ENCODE assay signal across 15 cellular contexts in genomic region chr1:152251391-152251790, GRCh38. TPM values are rescaled to one million over a fixed set of nuclear protein-coding genes. Genes with fewer than 3 reads are reported as not detected.
"Had no signal": no experiment of that assay in that cellular context is flagged by ENCODE, and none has a peak within 500 bp of the region (broad histone marks: within the 10 kb centered on the region; RNA-seq: fewer than 3 reads in every experiment).

No MANE protein-coding gene starts in this region.

- DNase-seq: activated CD4-positive, alpha-beta T cell treated with anti-CD3 and anti-CD28 coated beads, Interleukin-2, amount 50 U/mL, for 48 hours; activated CD4-positive, CD25-positive, alpha-beta regulatory T cell treated with anti-CD3 and anti-CD28 coated beads, Interleukin-2, amount 50 U/mL, for 72 hours; activated CD8-positive, alpha-beta memory T cell treated with anti-CD3 and anti-CD28 coated beads, Interleukin-2, amount 10 ng/mL, durations not matched to agents 7 days and 5 days; activated effector memory CD4-positive, alpha-beta T cell treated with anti-CD3 and anti-CD28 coated beads, Interleukin-2, amount 50 U/mL, for 16 hours; activated T-cell treated with anti-CD3 and anti-CD28 coated beads, Interleukin-2, amount 50 U/mL, for 4 hours; anterior cingulate cortex; immature natural killer cell; naive thymus-derived CD8-positive, alpha-beta T cell; right cardiac atrium; T-helper 2 cell had no signal

- ATAC-seq: activated CD8-positive, alpha-beta memory T cell treated with anti-CD3 and anti-CD28 coated beads, Interleukin-2, amount 10 ng/mL, durations not matched to agents 7 days and 5 days; activated naive CD4-positive, alpha-beta T cell treated with anti-CD3 and anti-CD28 coated beads, Interleukin-2, amount 50 U/mL, for 72 hours; activated T-cell treated with anti-CD3 and anti-CD28 coated beads, Interleukin-2, amount 50 U/mL, for 4 hours; naive thymus-derived CD8-positive, alpha-beta T cell; stimulated activated effector memory CD8-positive, alpha-beta T cell treated with anti-CD3 and anti-CD28 coated beads, Interleukin-12 subunit alpha, Interleukin-12 subunit beta, amount 100 ng/mL, for 72 hours had no signal

- H3K4me2 ChIP-seq: smooth muscle cell had no signal

- H3K9me3 Mint-ChIP-seq: activated naive CD4-positive, alpha-beta T cell treated with anti-CD3 and anti-CD28 coated beads, Interleukin-2, amount 50 U/mL, for 72 hours; activated T-cell treated with anti-CD3 and anti-CD28 coated beads, Interleukin-2, amount 50 U/mL, for 4 hours; stimulated activated effector memory CD8-positive, alpha-beta T cell treated with anti-CD3 and anti-CD28 coated beads, Interleukin-12 subunit alpha, Interleukin-12 subunit beta, amount 100 ng/mL, for 72 hours had no signal

- H3K36me3 ChIP-seq: cardiac muscle cell had no signal

- H3K4me1 Mint-ChIP-seq: activated CD8-positive, alpha-beta memory T cell treated with anti-CD3 and anti-CD28 coated beads, Interleukin-2, amount 10 ng/mL, durations not matched to agents 7 days and 5 days; immature natural killer cell; naive thymus-derived CD8-positive, alpha-beta T cell; stimulated activated effector memory CD8-positive, alpha-beta T cell treated with anti-CD3 and anti-CD28 coated beads, Interleukin-12 subunit alpha, Interleukin-12 subunit beta, amount 100 ng/mL, for 72 hours had no signal

- H3K36me3 Mint-ChIP-seq: activated CD8-positive, alpha-beta memory T cell treated with anti-CD3 and anti-CD28 coated beads, Interleukin-2, amount 10 ng/mL, durations not matched to agents 7 days and 5 days; activated naive CD4-positive, alpha-beta T cell treated with anti-CD3 and anti-CD28 coated beads, Interleukin-2, amount 50 U/mL, for 72 hours; immature natural killer cell; naive thymus-derived CD8-positive, alpha-beta T cell; stimulated activated effector memory CD8-positive, alpha-beta T cell treated with anti-CD3 and anti-CD28 coated beads, Interleukin-12 subunit alpha, Interleukin-12 subunit beta, amount 100 ng/mL, for 72 hours had no signal

- H3K27me3 ChIP-seq: cardiac muscle cell had no signal

- H3K27ac ChIP-seq: cardiac muscle cell had no signal

- H3K4me3 ChIP-seq: cardiac muscle cell, smooth muscle cell had no signal

- H3K4me3 Mint-ChIP-seq: activated CD8-positive, alpha-beta memory T cell treated with anti-CD3 and anti-CD28 coated beads, Interleukin-2, amount 10 ng/mL, durations not matched to agents 7 days and 5 days; activated T-cell treated with anti-CD3 and anti-CD28 coated beads, Interleukin-2, amount 50 U/mL, for 4 hours; immature natural killer cell; naive thymus-derived CD8-positive, alpha-beta T cell; stimulated activated effector memory CD8-positive, alpha-beta T cell treated with anti-CD3 and anti-CD28 coated beads, Interleukin-12 subunit alpha, Interleukin-12 subunit beta, amount 100 ng/mL, for 72 hours had no signal

- H3K27ac Mint-ChIP-seq: activated CD8-positive, alpha-beta memory T cell treated with anti-CD3 and anti-CD28 coated beads, Interleukin-2, amount 10 ng/mL, durations not matched to agents 7 days and 5 days; activated naive CD4-positive, alpha-beta T cell treated with anti-CD3 and anti-CD28 coated beads, Interleukin-2, amount 50 U/mL, for 72 hours; immature natural killer cell; naive thymus-derived CD8-positive, alpha-beta T cell; stimulated activated effector memory CD8-positive, alpha-beta T cell treated with anti-CD3 and anti-CD28 coated beads, Interleukin-12 subunit alpha, Interleukin-12 subunit beta, amount 100 ng/mL, for 72 hours had no signal

RNA-seq across cellular contexts. Expression of gene HRNR, which starts 27.4 kb away (rescaled TPM):
- polyA plus RNA-seq: cardiac muscle cell, fibroblast of lung, immature natural killer cell, smooth muscle cell had no signal
